8 cellular contexts compared by ENCODE assay signal in the genomic region with DNA sequence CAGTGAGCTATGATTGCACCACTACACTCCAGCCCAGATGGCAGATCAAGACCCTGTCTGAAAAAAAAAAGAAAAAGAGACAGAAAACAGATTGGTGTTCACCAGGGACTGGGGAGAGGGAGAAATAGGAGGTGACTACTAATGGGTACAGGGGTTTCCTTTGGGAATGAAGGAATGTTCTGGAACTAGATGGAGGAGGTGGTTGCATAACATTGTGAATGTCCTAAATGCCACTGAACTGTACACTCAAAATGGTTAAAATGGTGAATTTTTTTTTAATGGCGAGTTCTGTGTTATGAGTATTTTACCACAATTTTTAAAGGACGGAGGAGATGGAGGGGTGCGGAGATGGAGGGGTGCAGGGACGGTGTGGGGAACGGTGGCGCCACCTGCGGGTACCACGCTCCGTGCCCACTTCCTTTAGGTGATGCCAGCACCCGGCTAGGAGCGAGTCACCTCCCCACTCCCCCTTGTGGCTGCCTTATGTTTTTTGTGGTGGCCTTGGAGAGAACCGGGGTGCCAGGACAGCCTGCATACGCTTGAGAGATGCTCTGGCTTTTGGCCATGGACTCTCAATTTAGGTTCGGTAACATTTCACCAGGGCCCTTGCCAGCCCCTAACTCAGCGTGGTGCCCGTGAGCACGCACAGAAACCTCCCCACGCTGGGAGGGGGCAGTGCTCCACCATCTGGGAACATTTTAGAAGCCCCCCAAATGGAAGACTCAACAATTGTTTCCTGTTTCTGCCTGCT. TPM values are rescaled to one million over a fixed set of nuclear protein-coding genes. Genes with fewer than 3 reads are reported as not detected.
DNase-seq lines count a peak whose midpoint lies in the region; ATAC-seq and TF ChIP-seq lines count a peak whose summit lies in the region.

No MANE protein-coding gene starts in this region.

- TF ChIP-seq POLR2A in erythroblast (IDR thresholded peaks at IDR 0.05; ENCODE audit: low read length) = no peak

- ATAC-seq in HG02678 (IDR thresholded peaks at IDR 0.05; ENCODE audit: unreplicated experiment) = peak; percentile 59

- DNase-seq in Daoy (ENCODE audit: low read depth) (peak; percentile 81), NOMO-1 (lab: John Stamatoyannopoulos, UW; ENCODE audit: unreplicated experiment in 2 of 2) (peak; percentile 70 to 83), erythroblast (lab: John Stamatoyannopoulos, UW) (peak; percentile 53 to 72), nucleus accumbens (lab: John Stamatoyannopoulos, UW) (peak in 50 of 56 donors; percentile 1 to 85 (median 34)), SK-N-DZ (ENCODE audit: low spot score) (no peak), foreskin melanocyte (no peak)
- DNase-seq in activated CD8-positive, alpha-beta memory T cell treated with anti-CD3 and anti-CD28 coated beads, Interleukin-2, amount 50 U/mL, for 48 hours = peak; percentile 79

RNA-seq across cellular contexts. Expression of gene UBC, which starts 16.1 kb away (rescaled TPM):
- 1,358 and 1,360 TPM in 2 replicates for total RNA-seq in Daoy (2014; rRNA removed; shearing (Covaris generic))
- polyA plus RNA-seq in SK-N-DZ (2014; cell fraction: cytosol; rRNA removed) = 942 and 1,012 TPM in 2 replicates
- 520 and 534 TPM in 2 replicates for polyA plus RNA-seq in SK-N-DZ (2014; cell fraction: nucleus; rRNA removed)

RNA-seq across cellular contexts. Expression of gene SCARB1, which starts 34.7 kb away (rescaled TPM):
- 4.1 TPM in 2 replicates for total RNA-seq in Daoy (2014; rRNA removed; shearing (Covaris generic))
- polyA plus RNA-seq in SK-N-DZ (2014; cell fraction: cytosol; rRNA removed) = 24.3 and 28.7 TPM in 2 replicates
- 39.8 and 51.1 TPM in 2 replicates for polyA plus RNA-seq in SK-N-DZ (2014; cell fraction: nucleus; rRNA removed)

Comparison
In these comparisons a context has a peak if more than half of its experiments do, and no peak if none do; other contexts are left out.
1. DNase-seq: peak in Daoy (single experiment), NOMO-1 (2 of 2), activated CD8-positive, alpha-beta memory T cell treated with anti-CD3 and anti-CD28 coated beads, Interleukin-2, amount 50 U/mL, for 48 hours (single experiment), erythroblast (2 of 2) and nucleus accumbens (50 of 56); none in SK-N-DZ (single experiment) and foreskin melanocyte (single experiment).